ENCODE assay signal across 9 cellular contexts in genomic region chr7:29146888-29147609, GRCh38. TPM values are rescaled to one million over a fixed set of nuclear protein-coding genes. Genes with fewer than 3 reads are reported as not detected.
A peak's percentile ranks its signal among the peaks of the same experiment; 100 is the strongest.
DNase-seq lines count a peak whose midpoint lies in the region; ATAC-seq and TF ChIP-seq lines count a peak whose summit lies in the region.
"Had no signal": no experiment of that assay in that cellular context is flagged by ENCODE, and none has a peak within 500 bp of the region (broad histone marks: within the 10 kb centered on the region; RNA-seq: fewer than 3 reads in every experiment).

No MANE protein-coding gene starts in this region.

- no peaks in the 10 kb centered on the region for H3K9me3 ChIP-seq in HCT116 (ENCODE audit: control insufficient read depth in 1 of 2, insufficient read depth in 1 of 2, low read depth in 1 of 2, low read length in 2 of 2)
- H3K9me3 ChIP-seq in NT2/D1 (ENCODE audit: insufficient read depth, low read length), result no peaks in the 10 kb centered on the region
- H3K9me3 ChIP-seq in heart left ventricle, result peaks cover 0 to 4% (median 0%) of the 10 kb centered on the region in 12 donors

- H3K4me1 ChIP-seq in HCT116 (ENCODE audit: control insufficient read depth in 1 of 2, insufficient read depth in 2 of 2, low read length in 2 of 2) (peaks cover 3 to 14% of the 10 kb centered on the region in 2 experiments; a peak in 2 of 4 replicates), NT2/D1 (ENCODE audit: insufficient read depth, insufficient read length) (peaks cover 2% of the 10 kb centered on the region), heart left ventricle (peaks cover 0 to 52% (median 3%) of the 10 kb centered on the region in 12 donors)

- POLR2A ChIA-PET in HCT116 (lab: Charles Lee), result no interaction called here
- POLR2A ChIA-PET in naive thymus-derived CD8-positive, alpha-beta T cell (lab: Charles Lee), result no interaction called here

- WGBS in heart left ventricle, 4 donors, result 27 to 44% (median 33%) methylated on average over 14 of the region's 14 CpGs

- H3K9me2 ChIP-seq in HCT116 (ENCODE audit: insufficient read depth), result no peaks in the 10 kb centered on the region

- H2AFZ ChIP-seq in HCT116 (ENCODE audit: low read depth, low read length, poor library complexity, severe bottlenecking), result peak overlapping the region; percentile 73

- no peaks in the 10 kb centered on the region for H3K79me2 ChIP-seq in HCT116 (ENCODE audit: insufficient read depth, low read length)

- RAD21 ChIA-PET in HCT116 (lab: Charles Lee; ENCODE audit: low non-redundant PET in 1 of 2, low total read pairs in 2 of 2, uncharacterized antibody in 2 of 2, unreplicated experiment in 2 of 2), result no interaction called here

- no peak for TF ChIP-seq RAD21 in HCT116 (IDR thresholded peaks at IDR 0.05; ENCODE audit: low read depth)

- in situ Hi-C loops in GM13976 (cut with MboI; ENCODE audit: low sequenced_read_pairs, unreplicated experiment), result no loop called here

- H3K4me3 Mint-ChIP-seq in activated CD8-positive, alpha-beta memory T cell treated with anti-CD3 and anti-CD28 coated beads, Interleukin-2, amount 10 ng/mL, durations not matched to agents 7 days and 5 days, result no peak overlapping the region
- H3K4me3 Mint-ChIP-seq in naive thymus-derived CD8-positive, alpha-beta T cell, result peak overlapping the region in 1 of 10 donors; percentile 65

- H3K27me3 Mint-ChIP-seq in activated CD8-positive, alpha-beta memory T cell treated with anti-CD3 and anti-CD28 coated beads, Interleukin-2, amount 10 ng/mL, durations not matched to agents 7 days and 5 days, result peaks cover 47% of the 10 kb centered on the region
- H3K27me3 Mint-ChIP-seq in naive thymus-derived CD8-positive, alpha-beta T cell, result peaks cover 19 to 39% (median 28%) of the 10 kb centered on the region in 5 donors

- H3K9me3 Mint-ChIP-seq in activated CD8-positive, alpha-beta memory T cell treated with anti-CD3 and anti-CD28 coated beads, Interleukin-2, amount 10 ng/mL, durations not matched to agents 7 days and 5 days (ENCODE audit: low read depth), result no peaks in the 10 kb centered on the region
- H3K9me3 Mint-ChIP-seq in naive thymus-derived CD8-positive, alpha-beta T cell, result peaks cover 0 to 5% (median 0%) of the 10 kb centered on the region in 9 donors

- TF ChIP-seq CTCF in HCT116 (IDR thresholded peaks at IDR 0.05 in 2 of 3, conservative IDR thresholded peaks at IDR 0.05 in 1 of 3; ENCODE audit: borderline replicate concordance in 1 of 3, insufficient read depth in 1 of 3, low read depth in 2 of 3, low read length in 2 of 3) (peak in 2 of 3 experiments; percentile 19 to 37; a peak in 2 of 6 replicates), heart left ventricle (IDR thresholded peaks at IDR 0.05) (peak in 1 of 12 donors; percentile 12), retinal pigment epithelial cell (conservative IDR thresholded peaks at IDR 0.05; ENCODE audit: low read depth, low read length) (peak; percentile 11), GM13976 (IDR thresholded peaks at IDR 0.05; ENCODE audit: borderline replicate concordance, control extremely low read depth, extremely low read depth, insufficient read depth, missing control alignments) (no peak)

- CTCF ChIA-PET in HCT116 (lab: Charles Lee), result interaction anchor here (1.0 kb wide), 1 partner anchor 43 kb away, joined by 3 read pairs; no protein-coding TSS in a partner anchor
- CTCF ChIA-PET in activated CD8-positive, alpha-beta memory T cell treated with anti-CD3 and anti-CD28 coated beads, Interleukin-2, amount 10 ng/mL, durations not matched to agents 7 days and 5 days (lab: Charles Lee), result interaction anchor here (1.0 kb wide), 1 partner anchor 42 kb away, joined by 3 read pairs; no protein-coding TSS in a partner anchor

- no peaks in the 10 kb centered on the region for H4K20me1 ChIP-seq in HCT116 (ENCODE audit: insufficient read depth)

- no peaks in the 10 kb centered on the region for H3K27me3 ChIP-seq in HCT116 (ENCODE audit: insufficient read depth, low read length)
- no peaks in the 10 kb centered on the region for H3K27me3 ChIP-seq in NT2/D1 (ENCODE audit: insufficient read depth, insufficient read length)
- peaks cover 0 to 18% (median 5%) of the 10 kb centered on the region in 9 donors for H3K27me3 ChIP-seq in heart left ventricle

- H3K27ac ChIP-seq in HCT116 (ENCODE audit: low read depth, low read length) (no peak overlapping the region), heart left ventricle (peak overlapping the region; percentile 56 to 90 (median 85))

- peak; percentile 8 for DNase-seq in HCT116 (ENCODE audit: low read depth, low spot score)
- no peak for DNase-seq in NT2/D1 (ENCODE audit: low read depth, low spot score)
- DNase-seq in heart left ventricle, result peak in 4 of 5 donors; percentile 69 to 86 (median 74)
- DNase-seq in retinal pigment epithelial cell (ENCODE audit: low read depth), result no peak
- no peak for DNase-seq in activated CD8-positive, alpha-beta memory T cell treated with anti-CD3 and anti-CD28 coated beads, Interleukin-2, amount 10 ng/mL, durations not matched to agents 7 days and 5 days
- no peak for DNase-seq in GM13976 (ENCODE audit: low spot score)
- DNase-seq in naive thymus-derived CD8-positive, alpha-beta T cell, result no peak
- no peak for DNase-seq in stimulated activated naive CD4-positive, alpha-beta T cell (lab: John Stamatoyannopoulos, UW)

- no peak overlapping the region for H3K27ac Mint-ChIP-seq in activated CD8-positive, alpha-beta memory T cell treated with anti-CD3 and anti-CD28 coated beads, Interleukin-2, amount 10 ng/mL, durations not matched to agents 7 days and 5 days
- H3K27ac Mint-ChIP-seq in naive thymus-derived CD8-positive, alpha-beta T cell, result no peak overlapping the region

- intact Hi-C loops in HCT116 (cut with micrococcal nuclease) (no loop called here), heart left ventricle (cut with DNase I) (no loop called here)

- H3K9ac ChIP-seq in HCT116 (ENCODE audit: low read length) (peak overlapping the region; percentile 40; the same call in 1 of the 2 replicates), NT2/D1 (ENCODE audit: insufficient read length, low read depth) (peak overlapping the region; percentile 92)

- H3K4me2 ChIP-seq in HCT116 (ENCODE audit: low read length), result peak overlapping the region; percentile 73

- TF ChIP-seq POLR2A in HCT116 (IDR thresholded peaks at IDR 0.05; ENCODE audit: borderline replicate concordance, extremely low read depth, insufficient read depth, insufficient read length) (no peak), heart left ventricle (IDR thresholded peaks at IDR 0.05) (no peak)

- BruUV-seq in HCT116 (replicated peaks; lab: Mats Ljungman, UMichigan), result TSS peak; percentile 60

- H3K4me3 ChIP-seq in HCT116 (replicated peaks in 1 of 2; ENCODE audit: low read depth in 1 of 2, low read length in 2 of 2) (peak overlapping the region; percentile 52 to 60), NT2/D1 (ENCODE audit: insufficient read length, low read depth) (peak overlapping the region; percentile 74), heart left ventricle (peak overlapping the region; percentile 16 to 67 (median 56)), retinal pigment epithelial cell (ENCODE audit: low read length) (peak overlapping the region; percentile 59)

- peaks cover 30% of the 10 kb centered on the region for H3K4me1 Mint-ChIP-seq in activated CD8-positive, alpha-beta memory T cell treated with anti-CD3 and anti-CD28 coated beads, Interleukin-2, amount 10 ng/mL, durations not matched to agents 7 days and 5 days
- peaks cover 0 to 15% (median 7%) of the 10 kb centered on the region in 4 donors for H3K4me1 Mint-ChIP-seq in naive thymus-derived CD8-positive, alpha-beta T cell

- ATAC-seq in HCT116, result peak; percentile 53
- ATAC-seq in heart left ventricle, result peak; percentile 52 to 75 (median 68)
- no peak for ATAC-seq in activated CD8-positive, alpha-beta memory T cell treated with anti-CD3 and anti-CD28 coated beads, Interleukin-2, amount 10 ng/mL, durations not matched to agents 7 days and 5 days
- no peak for ATAC-seq in naive thymus-derived CD8-positive, alpha-beta T cell

- H3K36me3 ChIP-seq in HCT116 (ENCODE audit: control insufficient read depth in 1 of 2, insufficient read depth in 2 of 2, low read length in 2 of 2) (no peaks in the 10 kb centered on the region), NT2/D1 (ENCODE audit: insufficient read depth, insufficient read length, low read length) (peaks cover 14% of the 10 kb centered on the region), heart left ventricle (no peaks in the 10 kb centered on the region)

- H3K36me3 Mint-ChIP-seq in activated CD8-positive, alpha-beta memory T cell treated with anti-CD3 and anti-CD28 coated beads, Interleukin-2, amount 10 ng/mL, durations not matched to agents 7 days and 5 days, result no peaks in the 10 kb centered on the region
- H3K36me3 Mint-ChIP-seq in naive thymus-derived CD8-positive, alpha-beta T cell, result no peaks in the 10 kb centered on the region

TF ChIP-seq in HCT116, 20 proteins besides CTCF, POLR2A, EP300 and RAD21 (continues in another document):
- no peak for TF ChIP-seq EZH2 (IDR thresholded peaks at IDR 0.05)

RNA-seq across cellular contexts. Expression of gene CPVL, which starts 0.7 kb away (rescaled TPM):
- total RNA-seq in HCT116 (2021; ENCODE audit: unreplicated experiment) (10.3 TPM), heart left ventricle (100 to 1,000 TPM in 7 of 9 donors, 10 to 100 TPM in 2; 68.8 to 247 (median 138) TPM)
- 7.6 and 9.1 TPM in 2 replicates for polyA plus RNA-seq in HCT116 (2012)
- polyA plus RNA-seq in heart left ventricle, result 100 to 1,000 TPM; 118 to 134 TPM
- total RNA-seq in activated CD8-positive, alpha-beta memory T cell treated with anti-CD3 and anti-CD28 coated beads, Interleukin-2, amount 10 ng/mL, durations not matched to agents 7 days and 5 days, result 1 to 10 TPM in 1 of 2 experiments, under 1 TPM in 1; 0.33 to 1.8 TPM
- 1 to 10 TPM in 1 of 2 experiments, under 1 TPM in 1; 0.70 to 1.4 TPM for total RNA-seq in naive thymus-derived CD8-positive, alpha-beta T cell
- 1 to 10 TPM in 1 of 3 donors, under 1 TPM in 1, not detected in 1; 0.84 to 1.1 TPM for polyA plus RNA-seq in naive thymus-derived CD8-positive, alpha-beta T cell
- polyA plus RNA-seq: fibroblast of lung had no signal

RNA-seq across cellular contexts. Expression of gene CHN2, which starts 47.5 kb away (rescaled TPM):
- total RNA-seq in HCT116 (2021; ENCODE audit: unreplicated experiment) (2.1 TPM), heart left ventricle (10 to 100 TPM; 11.2 to 54.4 (median 33.6) TPM)
- polyA plus RNA-seq in HCT116 (2012), result 1.1 and 1.7 TPM in 2 replicates
- polyA plus RNA-seq in heart left ventricle, result 10 to 100 TPM; 13.0 to 47.1 TPM
- 10 to 100 TPM; 10.1 to 12.6 TPM for total RNA-seq in activated CD8-positive, alpha-beta memory T cell treated with anti-CD3 and anti-CD28 coated beads, Interleukin-2, amount 10 ng/mL, durations not matched to agents 7 days and 5 days
- 1 to 10 TPM; 1.5 to 2.2 TPM for total RNA-seq in naive thymus-derived CD8-positive, alpha-beta T cell
- 10 to 100 TPM in 1 of 3 donors, 1 to 10 TPM in 1, under 1 TPM in 1; 0.90 to 11.1 (median 1.0) TPM for polyA plus RNA-seq in naive thymus-derived CD8-positive, alpha-beta T cell

Comparison
In these comparisons a context has a peak if more than half of its experiments do, and no peak if none do; other contexts are left out.
1. ATAC-seq: peak in HCT116 (single experiment) and heart left ventricle (4 of 4); none in activated CD8-positive, alpha-beta memory T cell treated with anti-CD3 and anti-CD28 coated beads, Interleukin-2, amount 10 ng/mL, durations not matched to agents 7 days and 5 days (single experiment) and naive thymus-derived CD8-positive, alpha-beta T cell (0 of 2).
2. DNase-seq: peak in HCT116 (single experiment) and heart left ventricle (4 of 5); none in NT2/D1 (single experiment), retinal pigment epithelial cell (single experiment), activated CD8-positive, alpha-beta memory T cell treated with anti-CD3 and anti-CD28 coated beads, Interleukin-2, amount 10 ng/mL, durations not matched to agents 7 days and 5 days (single experiment), GM13976 (single experiment), naive thymus-derived CD8-positive, alpha-beta T cell (0 of 10) and stimulated activated naive CD4-positive, alpha-beta T cell (0 of 6).
3. Peak in every context shown above with its lines, with median percentiles within 50 percentile points of each other: H3K4me3 ChIP-seq.